Comparison of ENCODE assay signal across 8 cellular contexts in genomic region chr7:108001759-108002725, GRCh38. TPM values are rescaled to one million over a fixed set of nuclear protein-coding genes. Genes with fewer than 3 reads are reported as not detected.
DNase-seq lines count a peak whose midpoint lies in the region; ATAC-seq and TF ChIP-seq lines count a peak whose summit lies in the region.

No MANE protein-coding gene starts in this region.

- ATAC-seq in PC-3 (peak; percentile 11), GM21381 (IDR thresholded peaks at IDR 0.05; ENCODE audit: unreplicated experiment) (no peak), HG02588 (IDR thresholded peaks at IDR 0.05; ENCODE audit: unreplicated experiment) (no peak)

- BruUV-seq in PC-3 (replicated peaks; lab: Mats Ljungman, UMichigan) = no TSS peak

- CTCF ChIA-PET in PC-3 (lab: Charles Lee) = interaction anchor here (0.6 to 0.7 kb wide), 2 partner anchors 8 to 13 kb away, joined by 3 read pairs; no protein-coding TSS in a partner anchor

- 0 to 1% methylated on average over 64 of the region's 75 CpGs for WGBS in mesodermal cell (ENCODE audit: insufficient coverage in 2 of 2), 2 experiments

- H3K27ac ChIP-seq in PC-3 (ENCODE audit: low read length) = peak overlapping the region; percentile 71
- no peak overlapping the region for H3K27ac ChIP-seq in effector memory CD4-positive, alpha-beta T cell (ENCODE audit: insufficient read depth, low read length, poor library complexity, severe bottlenecking)
- H3K27ac ChIP-seq in mesodermal cell (ENCODE audit: low read depth, low read length, severe bottlenecking) = peak overlapping the region; percentile 83

- peak overlapping the region; percentile 90 for H2AFZ ChIP-seq in PC-3 (ENCODE audit: low read length)

- no peaks in the 10 kb centered on the region for H4K20me1 ChIP-seq in PC-3 (ENCODE audit: low read length)

- peak overlapping the region; percentile 99 for H3K4me2 ChIP-seq in PC-3 (ENCODE audit: low read length)

- H3K4me3 ChIP-seq in PC-3 (ENCODE audit: low read length) = peak overlapping the region; percentile 87
- peak overlapping the region; percentile 54 for H3K4me3 ChIP-seq in effector memory CD4-positive, alpha-beta T cell (ENCODE audit: insufficient read depth, low read depth, low read length, poor library complexity, severe bottlenecking)
- peak overlapping the region; percentile 86 for H3K4me3 ChIP-seq in mesodermal cell (ENCODE audit: extremely low read depth, insufficient read depth, low read length, poor library complexity, severe bottlenecking)

- POLR2A ChIA-PET in PC-3 (lab: Charles Lee; ENCODE audit: unreplicated experiment) = no interaction called here

- intact Hi-C loops in PC-3 (cut with micrococcal nuclease) = loop anchor here (1.0 to 10.0 kb wide), 3 partner anchors 35 to 257 kb away; partner anchors contain the start of genes CBLL1 and DLD

- no peaks in the 10 kb centered on the region for H3F3A ChIP-seq in PC-3 (ENCODE audit: low read length, unreplicated experiment)

- H3K4me1 ChIP-seq in PC-3 (ENCODE audit: insufficient read depth, low read length) (peaks cover 62% of the 10 kb centered on the region), mesodermal cell (ENCODE audit: control insufficient read depth, insufficient read depth, low read length, poor library complexity, severe bottlenecking) (peaks cover 41% of the 10 kb centered on the region)
- H3K4me1 ChIP-seq in effector memory CD4-positive, alpha-beta T cell (ENCODE audit: control insufficient read depth, insufficient read depth, low read length, poor library complexity, severe bottlenecking) = peaks cover 13% of the 10 kb centered on the region

- peak; percentile 41 for DNase-seq in NCI-H1092 treated with DMSO at 0.1 percent for 48 hours (lab: John Stamatoyannopoulos, UW)
- no peak for DNase-seq in NCI-H1092 (lab: John Stamatoyannopoulos, UW)
- DNase-seq in PC-3 = no peak
- DNase-seq in effector memory CD4-positive, alpha-beta T cell = no peak
- no peak for DNase-seq in medulla oblongata (ENCODE audit: extremely low spot score)

- no peak for TF ChIP-seq CTCF in PC-3 (conservative IDR thresholded peaks at IDR 0.05; ENCODE audit: low read depth, low read length)

- H3K36me3 ChIP-seq in PC-3 (ENCODE audit: low read depth, low read length) (peaks cover 10% of the 10 kb centered on the region; the same call in 1 of the 2 replicates), mesodermal cell (ENCODE audit: control insufficient read depth, insufficient read depth, low read length) (peaks cover 43% of the 10 kb centered on the region)
- H3K36me3 ChIP-seq in effector memory CD4-positive, alpha-beta T cell (ENCODE audit: control insufficient read depth, insufficient read depth, low read length) = no peaks in the 10 kb centered on the region

- H3K9ac ChIP-seq in PC-3 (ENCODE audit: low read length) = peak overlapping the region; percentile 96

- H3K9me3 ChIP-seq in PC-3 (ENCODE audit: low read length) (no peaks in the 10 kb centered on the region), mesodermal cell (ENCODE audit: control insufficient read depth, low read length) (no peaks in the 10 kb centered on the region)
- no peaks in the 10 kb centered on the region for H3K9me3 ChIP-seq in effector memory CD4-positive, alpha-beta T cell (ENCODE audit: control insufficient read depth, low read length)

- H3K79me2 ChIP-seq in PC-3 (ENCODE audit: low read length) = peaks cover 54% of the 10 kb centered on the region

- H3K27me3 ChIP-seq in PC-3 (ENCODE audit: low read length) = no peaks in the 10 kb centered on the region
- H3K27me3 ChIP-seq in effector memory CD4-positive, alpha-beta T cell (replicated peaks; ENCODE audit: control insufficient read depth, insufficient read depth, low read length, poor library complexity, severe bottlenecking) = peaks cover 22% of the 10 kb centered on the region

- no peaks in the 10 kb centered on the region for H3K9me2 ChIP-seq in PC-3 (replicated peaks; ENCODE audit: low read length)

RNA-seq across cellular contexts. Expression of gene LAMB1, which starts 0.9 kb away (rescaled TPM):
- total RNA-seq in PC-3 (2014; rRNA removed) = 74.3 and 101 TPM in 2 replicates
- 263 TPM for polyA plus RNA-seq in mesodermal cell (2013, experiment 1 of 2)
- 252 TPM for polyA plus RNA-seq in mesodermal cell (2013, experiment 2 of 2)
